18 cellular contexts compared by ENCODE assay signal in genomic region chr15:79721256-79721655, GRCh38.
"Had no signal": no experiment of that assay in that cellular context is flagged by ENCODE, and none has a peak within 500 bp of the region (broad histone marks: within the 10 kb centered on the region; RNA-seq: fewer than 3 reads in every experiment).

No MANE protein-coding gene starts in this region.

- H3K27me3 ChIP-seq: gastrocnemius medialis, right atrium auricular region, sigmoid colon, stomach had no signal

- H3K9me3 ChIP-seq: gastrocnemius medialis, neutrophil, sigmoid colon had no signal

- H3K36me3 ChIP-seq: gastrocnemius medialis, heart right ventricle, neutrophil, right atrium auricular region, sigmoid colon, stomach had no signal

- H3K4me1 ChIP-seq: gastrocnemius medialis, right atrium auricular region, sigmoid colon, stomach had no signal

- DNase-seq: effector CD4-positive, alpha-beta T cell; endodermal cell; erythroblast; gastrocnemius medialis; heart right ventricle; hypothalamus; islet precursor cell; mammary epithelial cell; naive thymus-derived CD8-positive, alpha-beta T cell; sigmoid colon; small intestine; stimulated activated CD4-positive, alpha-beta T cell treated with anti-CD3 and anti-CD28 coated beads, Interleukin-12 subunit alpha, Interleukin-12 subunit beta, amount 100 ng/mL, for 4 hours; stimulated activated naive CD4-positive, alpha-beta T cell; stomach; trophoblast cell had no signal

- H3K4me3 ChIP-seq: coronary artery, gastrocnemius medialis, heart right ventricle, right atrium auricular region, sigmoid colon, stomach had no signal
